ENCODE assay signal across 17 cellular contexts in the genomic region with DNA sequence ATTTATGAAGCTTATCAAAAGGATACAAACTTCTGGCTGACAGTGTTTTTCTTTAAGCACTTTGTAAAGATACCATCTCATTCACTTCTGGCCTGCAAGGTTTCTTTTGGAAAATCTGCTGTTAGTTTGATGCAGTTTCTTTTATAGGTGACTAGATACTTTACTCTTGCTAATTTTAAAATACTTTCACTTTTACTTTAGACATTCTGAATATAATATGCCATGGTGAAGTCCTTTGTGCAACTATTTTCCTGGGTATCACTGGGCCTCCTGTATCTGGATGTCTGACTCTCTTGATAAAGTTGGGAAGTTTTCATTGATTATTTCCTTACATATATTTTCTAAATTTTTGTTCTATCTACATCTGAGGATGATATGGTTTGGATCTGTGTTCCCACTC.
"Had no signal": no experiment of that assay in that cellular context is flagged by ENCODE, and none has a peak within 500 bp of the region (broad histone marks: within the 10 kb centered on the region; RNA-seq: fewer than 3 reads in every experiment).

No MANE protein-coding gene starts in this region.

- FAIRE-seq: colon, endometrium, islet of Langerhans had no signal

- H3K36me3 Mint-ChIP-seq: stimulated activated effector memory CD8-positive, alpha-beta T cell treated with anti-CD3 and anti-CD28 coated beads, Interleukin-12 subunit alpha, Interleukin-12 subunit beta, amount 100 ng/mL, for 72 hours had no signal

- DNase-seq: activated CD4-positive, CD25-positive, alpha-beta regulatory T cell treated with anti-CD3 and anti-CD28 coated beads, Interleukin-2, amount 50 U/mL, for 72 hours; activated CD8-positive, alpha-beta memory T cell treated with anti-CD3 and anti-CD28 coated beads for 24 hours; activated gamma-delta T cell; activated T-cell treated with anti-CD3 and anti-CD28 coated beads for 4 hours; left colon; sigmoid colon; stimulated activated CD4-positive, alpha-beta T cell treated with anti-CD3 and anti-CD28 coated beads, Interleukin-12 subunit alpha, Interleukin-12 subunit beta, amount 100 ng/mL, for 4 hours; stimulated activated CD4-positive, alpha-beta T cell treated with anti-CD3 and anti-CD28 coated beads, Interleukin-2, amount 100 ng/mL, for 24 hours; SW 1271; thyroid gland had no signal

- H3K4me1 Mint-ChIP-seq: mesothelial cell of epicardium, neural progenitor cell had no signal

- H3K27ac Mint-ChIP-seq: mesothelial cell of epicardium; neural progenitor cell; stimulated activated effector memory CD8-positive, alpha-beta T cell treated with anti-CD3 and anti-CD28 coated beads, Interleukin-12 subunit alpha, Interleukin-12 subunit beta, amount 100 ng/mL, for 72 hours had no signal

- H3K4me3 Mint-ChIP-seq: mesothelial cell of epicardium; neural progenitor cell; stimulated activated effector memory CD8-positive, alpha-beta T cell treated with anti-CD3 and anti-CD28 coated beads, Interleukin-12 subunit alpha, Interleukin-12 subunit beta, amount 100 ng/mL, for 72 hours had no signal

- ATAC-seq: gastroesophageal sphincter; left colon; stimulated activated effector memory CD8-positive, alpha-beta T cell treated with anti-CD3 and anti-CD28 coated beads, Interleukin-12 subunit alpha, Interleukin-12 subunit beta, amount 100 ng/mL, for 72 hours had no signal
